2 cellular contexts compared by ENCODE assay signal in the genomic region with DNA sequence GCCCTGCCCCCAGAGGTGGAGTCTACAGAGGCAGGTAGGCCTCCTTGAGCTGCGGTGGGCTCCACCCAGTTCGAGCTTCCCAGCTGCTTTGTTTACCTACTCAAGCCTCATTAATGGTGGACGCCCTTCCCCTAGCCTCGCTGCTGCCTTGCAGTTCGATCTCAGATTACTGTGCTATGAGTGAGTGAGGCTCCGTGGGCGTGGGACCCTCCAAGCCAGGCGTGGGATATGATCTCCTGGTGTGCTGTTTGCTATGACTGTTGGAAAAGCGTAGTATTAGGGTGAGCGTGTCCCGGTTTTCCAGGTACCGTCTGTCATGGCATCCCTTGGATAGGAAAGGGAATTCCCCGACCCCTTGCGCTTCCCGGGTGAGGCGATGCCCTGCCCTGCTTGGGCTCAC. TPM values are rescaled to one million over a fixed set of nuclear protein-coding genes. Genes with fewer than 3 reads are reported as not detected.
"Had no signal": no experiment of that assay in that cellular context is flagged by ENCODE, and none has a peak within 500 bp of the region (broad histone marks: within the 10 kb centered on the region; RNA-seq: fewer than 3 reads in every experiment).

No MANE protein-coding gene starts in this region.

RNA-seq across cellular contexts. Expression of a gene that starts 42.0 kb away (rescaled TPM):
- total RNA-seq: G401, GM12878 had no signal

RNA-seq across cellular contexts. Expression of a gene that starts 47.0 kb away (rescaled TPM):
- total RNA-seq: G401, GM12878 had no signal
